ENCODE assay signal across 12 cellular contexts in the genomic region with DNA sequence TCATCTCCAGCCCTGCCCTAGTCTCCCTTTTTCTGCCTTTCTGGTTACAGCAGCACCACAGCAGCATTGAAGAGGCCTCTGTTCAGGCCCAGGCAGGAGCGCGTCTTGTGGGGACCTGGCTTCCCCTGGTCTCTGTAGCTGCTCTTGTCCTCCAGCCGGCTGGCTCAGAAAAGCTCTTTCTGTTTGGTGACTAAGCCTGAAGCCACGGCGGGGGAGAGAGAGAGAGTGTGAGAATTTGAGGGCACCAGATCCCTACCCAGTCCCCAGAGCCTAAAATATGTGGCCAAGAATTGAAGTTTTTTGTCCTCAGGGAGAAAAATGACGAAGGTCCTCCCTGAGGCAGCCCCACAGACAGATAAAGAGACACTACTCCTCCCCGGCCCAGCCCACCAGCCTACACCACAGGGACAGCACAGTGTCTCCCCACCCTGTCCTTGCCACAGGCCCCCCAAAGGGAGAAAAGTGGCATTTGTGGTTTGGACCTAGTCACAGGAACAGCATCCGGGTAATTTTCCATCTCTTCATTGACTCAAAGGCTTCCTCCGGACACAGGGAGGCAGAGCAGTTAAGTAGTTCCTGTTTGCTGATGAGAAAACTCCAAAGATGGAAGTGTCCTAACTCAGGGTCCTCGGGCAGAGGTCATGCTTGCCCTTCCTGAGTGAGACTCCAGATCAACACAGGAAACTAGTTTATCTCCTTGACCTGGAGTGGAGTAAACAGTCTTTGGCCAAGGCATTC. TPM values are rescaled to one million over a fixed set of nuclear protein-coding genes. Genes with fewer than 3 reads are reported as not detected.
DNase-seq lines count a peak whose midpoint lies in the region; ATAC-seq, FAIRE-seq and TF ChIP-seq lines count a peak whose summit lies in the region.
"Had no signal": no experiment of that assay in that cellular context is flagged by ENCODE, and none has a peak within 500 bp of the region (broad histone marks: within the 10 kb centered on the region; RNA-seq: fewer than 3 reads in every experiment).

No MANE protein-coding gene starts in this region.

- peaks cover 53% of the 10 kb centered on the region for H3K27me3 Mint-ChIP-seq in activated T-cell treated with anti-CD3 and anti-CD28 coated beads, Interleukin-2, amount 50 U/mL, for 24 hours

- H3K27me3 ChIP-seq in heart right ventricle (no peaks in the 10 kb centered on the region), body of pancreas (no peaks in the 10 kb centered on the region), aorta (ENCODE audit: control insufficient read depth in 1 of 2, insufficient read depth in 2 of 2, low read length in 1 of 2) (no peaks in the 10 kb centered on the region)

- no peak overlapping the region for H3K9ac ChIP-seq in kidney (ENCODE audit: low read length in 2 of 2)

- no peak for FAIRE-seq in kidney (lab: Jason Lieb, UNC)

- H3K4me1 ChIP-seq in heart right ventricle (peaks cover 0 to 48% (median 6%) of the 10 kb centered on the region in 9 donors), body of pancreas (no peaks in the 10 kb centered on the region), kidney (ENCODE audit: control insufficient read depth in 1 of 2, insufficient read depth in 1 of 2, low read depth in 1 of 2, low read length in 2 of 2) (peaks cover 0 to 2% of the 10 kb centered on the region in 2 donors), aorta (ENCODE audit: control insufficient read depth in 1 of 2, insufficient read depth in 2 of 2, low read length in 2 of 2) (peaks cover 3 to 19% of the 10 kb centered on the region in 2 donors)
- H3K4me1 ChIP-seq: psoas muscle had no signal

- H3K9me3 Mint-ChIP-seq in activated T-cell treated with anti-CD3 and anti-CD28 coated beads, Interleukin-2, amount 50 U/mL, for 24 hours = no peaks in the 10 kb centered on the region
- H3K9me3 Mint-ChIP-seq: central memory CD8-positive, alpha-beta T cell had no signal

- H3K27ac ChIP-seq in heart right ventricle (peak overlapping the region in 7 of 10 donors; percentile 29 to 73 (median 61)), body of pancreas (no peak overlapping the region), kidney (ENCODE audit: low read depth in 2 of 2, low read length in 2 of 2) (peak overlapping the region; percentile 20 to 45), aorta (ENCODE audit: low read depth in 1 of 2, low read length in 2 of 2) (peak overlapping the region; percentile 92 to 100)
- H3K27ac ChIP-seq: psoas muscle had no signal

- ATAC-seq in heart right ventricle = peak in 7 of 8 donors; percentile 23 to 48 (median 34)
- ATAC-seq in left ventricle myocardium superior = no peak
- peak; percentile 27 for ATAC-seq in body of pancreas
- ATAC-seq in aorta (ENCODE audit: low FRiP score) = peak; percentile 68

- WGBS in heart right ventricle, 2 donors = 57 to 70% methylated on average over 10 of the region's 10 CpGs
- WGBS in body of pancreas, 2 donors = 41 to 47% methylated on average over 6 to 10 of the region's 10 CpGs
- WGBS in aorta, 2 donors = 8 to 12% methylated on average over 10 of the region's 10 CpGs

- intact Hi-C loops in heart right ventricle (cut with DNase I) = no loop called here
- intact Hi-C loops in left ventricle myocardium superior (cut with micrococcal nuclease) = no loop called here
- intact Hi-C loops in body of pancreas (cut with DNase I) = no loop called here
- intact Hi-C loops in kidney (cut with DNase I) = no loop called here
- intact Hi-C loops in aorta (cut with DNase I) = loop anchor here (5.0 kb wide), 2 partner anchors 35 to 50 kb away; no protein-coding TSS in a partner anchor

- no peaks in the 10 kb centered on the region for H3K9me3 ChIP-seq in heart right ventricle
- H3K9me3 ChIP-seq in body of pancreas = no peaks in the 10 kb centered on the region
- H3K9me3 ChIP-seq in kidney (ENCODE audit: control insufficient read depth in 1 of 2, low read length in 2 of 2) = no peaks in the 10 kb centered on the region
- H3K9me3 ChIP-seq in aorta (ENCODE audit: control insufficient read depth, low read length) = no peaks in the 10 kb centered on the region
- H3K9me3 ChIP-seq: psoas muscle had no signal

- H3K27ac Mint-ChIP-seq in activated T-cell treated with anti-CD3 and anti-CD28 coated beads, Interleukin-2, amount 50 U/mL, for 24 hours = no peak overlapping the region

- H3K36me3 Mint-ChIP-seq in activated T-cell treated with anti-CD3 and anti-CD28 coated beads, Interleukin-2, amount 50 U/mL, for 24 hours (ENCODE audit: low read depth) = no peaks in the 10 kb centered on the region

- no peak overlapping the region for H3K4me3 Mint-ChIP-seq in activated T-cell treated with anti-CD3 and anti-CD28 coated beads, Interleukin-2, amount 50 U/mL, for 24 hours
- H3K4me3 Mint-ChIP-seq: central memory CD8-positive, alpha-beta T cell had no signal

- no peaks in the 10 kb centered on the region for H3K4me1 Mint-ChIP-seq in activated T-cell treated with anti-CD3 and anti-CD28 coated beads, Interleukin-2, amount 50 U/mL, for 24 hours (ENCODE audit: low read depth)
- H3K4me1 Mint-ChIP-seq: central memory CD8-positive, alpha-beta T cell had no signal

- DNase-seq in heart right ventricle = no peak
- no peak for DNase-seq in left ventricle myocardium superior
- no peak for DNase-seq in body of pancreas
- no peak for DNase-seq in kidney
- peak; percentile 83 to 89 for DNase-seq in aorta
- no peak for DNase-seq in middle frontal gyrus (ENCODE audit: extremely low spot score, low spot score)
- DNase-seq in NCI-H446 (lab: John Stamatoyannopoulos, UW) = no peak
- DNase-seq in activated T-cell treated with anti-CD3 and anti-CD28 coated beads, Interleukin-2, amount 50 U/mL, for 24 hours = no peak
- DNase-seq: NCI-H1417 treated with DMSO at 0.1 percent for 48 hours, psoas muscle, RPMI8226 had no signal

- H3K4me3 ChIP-seq in heart right ventricle = no peak overlapping the region
- H3K4me3 ChIP-seq in body of pancreas = no peak overlapping the region
- H3K4me3 ChIP-seq in kidney (ENCODE audit: low read length in 2 of 2) = no peak overlapping the region
- H3K4me3 ChIP-seq in aorta (ENCODE audit: low read length in 2 of 2) = no peak overlapping the region
- H3K4me3 ChIP-seq: psoas muscle had no signal

- TF ChIP-seq POLR2A in body of pancreas (IDR thresholded peaks at IDR 0.05) = no peak

- no peaks in the 10 kb centered on the region for H3K36me3 ChIP-seq in heart right ventricle
- H3K36me3 ChIP-seq in body of pancreas (replicated peaks in 1 of 2; ENCODE audit: insufficient read depth in 1 of 2, low read depth in 2 of 2) = no peaks in the 10 kb centered on the region
- H3K36me3 ChIP-seq in kidney (ENCODE audit: control insufficient read depth in 1 of 2, insufficient read depth in 2 of 2, low read length in 2 of 2) = no peaks in the 10 kb centered on the region
- H3K36me3 ChIP-seq in aorta (ENCODE audit: control insufficient read depth in 1 of 2, insufficient read depth in 2 of 2, low read length in 1 of 2) = no peaks in the 10 kb centered on the region

- TF ChIP-seq CTCF in heart right ventricle (IDR thresholded peaks at IDR 0.05) (no peak), body of pancreas (IDR thresholded peaks at IDR 0.05) (no peak), kidney (IDR thresholded peaks at IDR 0.05; ENCODE audit: borderline replicate concordance, extremely low read depth, insufficient read depth) (no peak)

RNA-seq across cellular contexts. Expression of a gene that starts 13.3 kb away (rescaled TPM):
- total RNA-seq in heart right ventricle (10 to 100 TPM in 8 of 10 donors, 1 to 10 TPM in 2; 2.0 to 47.6 (median 19.5) TPM), left ventricle myocardium superior (11.4 TPM), body of pancreas (1 to 10 TPM in 1 of 2 donors, not detected in 1; 3.1 TPM), kidney (1.7 TPM), aorta (10 to 100 TPM; 61.8 to 67.1 TPM)
- polyA plus RNA-seq in heart right ventricle (10 to 100 TPM in 1 of 2 donors, 1 to 10 TPM in 1; 2.4 to 11.3 TPM), kidney (ENCODE audit: insufficient read depth, low read depth, low replicate concordance) (2.2 TPM), aorta (10 to 100 TPM in 1 of 2 donors, 1 to 10 TPM in 1; 4.5 to 10.0 TPM)

RNA-seq across cellular contexts. Expression of a gene that starts 33.9 kb away (rescaled TPM):
- under 1 TPM in 8 of 10 donors, not detected in 2; 0.08 to 0.87 (median 0.56) TPM for total RNA-seq in heart right ventricle
- polyA plus RNA-seq in heart right ventricle = 1 to 10 TPM in 1 of 2 donors, under 1 TPM in 1; 0.12 to 2.8 TPM
- 0.15 TPM for total RNA-seq in left ventricle myocardium superior
- not detected for total RNA-seq in body of pancreas
- not detected for total RNA-seq in kidney
- polyA plus RNA-seq in kidney (ENCODE audit: insufficient read depth, low read depth, low replicate concordance) = not detected
- 1 to 10 TPM; 1.7 to 2.2 TPM for total RNA-seq in aorta
- polyA plus RNA-seq in aorta = 1 to 10 TPM in 1 of 2 donors, not detected in 1; 2.0 TPM
- total RNA-seq: psoas muscle had no signal

Comparison
In these comparisons a context has a peak if more than half of its experiments do, and no peak if none do; other contexts are left out.
1. DNase-seq: peak in aorta (2 of 2); none in heart right ventricle (0 of 2), left ventricle myocardium superior (single experiment), body of pancreas (0 of 4), kidney (single experiment), middle frontal gyrus (single experiment), NCI-H446 (0 of 2) and activated T-cell treated with anti-CD3 and anti-CD28 coated beads, Interleukin-2, amount 50 U/mL, for 24 hours (single experiment).
2. H3K27ac ChIP-seq: peak in heart right ventricle (7 of 10), kidney (2 of 2) and aorta (2 of 2); none in body of pancreas (0 of 4).
3. intact Hi-C loops: an anchor here in aorta (5.0 kb wide); none called in heart right ventricle, left ventricle myocardium superior, body of pancreas and kidney.